1 cellular context compared by ENCODE assay signal in genomic region chr3:51953445-51953844, GRCh38.
A peak's percentile ranks its signal among the peaks of the same experiment; 100 is the strongest.
TF ChIP-seq lines count a peak whose summit lies in the region.

No MANE protein-coding gene starts in this region.

TF ChIP-seq in A549, 52 proteins besides CTCF, POLR2A, EP300 and RAD21 (continued from another document):
- no peak for TF ChIP-seq REST (IDR thresholded peaks at IDR 0.05)
- TF ChIP-seq JUNB (IDR thresholded peaks at IDR 0.05), result no peak
- no peak for TF ChIP-seq MAZ (IDR thresholded peaks at IDR 0.05; ENCODE audit: borderline replicate concordance, low read depth, low read length)
- no peak for TF ChIP-seq FOSL2 (IDR thresholded peaks at IDR 0.05)
- TF ChIP-seq FOSL2 (CRISPR knock-in tag; IDR thresholded peaks at IDR 0.05), result no peak
- TF ChIP-seq MAFK (IDR thresholded peaks at IDR 0.05; ENCODE audit: partially characterized antibody), result peak; percentile 44
- TF ChIP-seq KDM1A (IDR thresholded peaks at IDR 0.05; ENCODE audit: low read depth), result no peak
- TF ChIP-seq CEBPB (IDR thresholded peaks at IDR 0.05), result 0 out of 4 replicates have a peak, but pooled peaks of 1 of the 2 experiments have one; percentile 20
- TF ChIP-seq ZFP36 (IDR thresholded peaks at IDR 0.05; ENCODE audit: borderline replicate concordance, partially characterized antibody), result no peak
- no peak for TF ChIP-seq FOXS1 (CRISPR knock-in tag; IDR thresholded peaks at IDR 0.05)
